Comparison of ENCODE assay signal across 10 cellular contexts in genomic region chr6:42046491-42047219, GRCh38. TPM values are rescaled to one million over a fixed set of nuclear protein-coding genes. Genes with fewer than 3 reads are reported as not detected.
DNase-seq lines count a peak whose midpoint lies in the region; ATAC-seq, FAIRE-seq and TF ChIP-seq lines count a peak whose summit lies in the region.
"Had no signal": no experiment of that assay in that cellular context is flagged by ENCODE, and none has a peak within 500 bp of the region (broad histone marks: within the 10 kb centered on the region; RNA-seq: fewer than 3 reads in every experiment).

No MANE protein-coding gene starts in this region.

- no peak for DNase-seq in activated CD4-positive, alpha-beta memory T cell treated with anti-CD3 and anti-CD28 coated beads, Interleukin-2, amount 10 ng/mL, durations not matched to agents 7 days and 5 days
- DNase-seq in foreskin fibroblast (peak; percentile 59 to 77), small intestine (no peak), NOMO-1 (lab: John Stamatoyannopoulos, UW; ENCODE audit: unreplicated experiment in 2 of 2) (no peak), head of caudate nucleus (no peak)
- DNase-seq: H9, NCI-H510A had no signal

- no peak for FAIRE-seq in small intestine (lab: Jason Lieb, UNC)
- FAIRE-seq: endometrium had no signal

- H3K4me3 ChIP-seq in HEK293 (ENCODE audit: low read depth, low read length): no peak overlapping the region
- H3K4me3 ChIP-seq in foreskin fibroblast (ENCODE audit: low read depth in 1 of 2, low read length in 2 of 2): no peak overlapping the region
- peak overlapping the region; percentile 42 to 78 for H3K4me3 ChIP-seq in small intestine (ENCODE audit: low read depth in 1 of 2, low read length in 2 of 2)

- no peaks in the 10 kb centered on the region for H3K9me3 ChIP-seq in HEK293 (ENCODE audit: control insufficient read depth, insufficient read depth, low read depth, low read length)
- no peaks in the 10 kb centered on the region for H3K9me3 ChIP-seq in small intestine (ENCODE audit: control insufficient read depth, low read depth)

- H3K27me3 Mint-ChIP-seq in activated CD4-positive, alpha-beta memory T cell treated with anti-CD3 and anti-CD28 coated beads, Interleukin-2, amount 10 ng/mL, durations not matched to agents 7 days and 5 days: no peaks in the 10 kb centered on the region

- H3K27ac ChIP-seq in HEK293 (ENCODE audit: extremely low read depth, low read depth, low read length): no peak overlapping the region; the same call in 1 of the 2 replicates
- peak overlapping the region; percentile 47 to 88 for H3K27ac ChIP-seq in small intestine (ENCODE audit: low read depth in 1 of 2, low read length in 1 of 2)

- intact Hi-C loops in head of caudate nucleus (cut with DNase I): no loop called here

- peaks cover 89% of the 10 kb centered on the region for H3K4me1 Mint-ChIP-seq in activated CD4-positive, alpha-beta memory T cell treated with anti-CD3 and anti-CD28 coated beads, Interleukin-2, amount 10 ng/mL, durations not matched to agents 7 days and 5 days

- peaks cover 21% of the 10 kb centered on the region for H3K4me1 ChIP-seq in HEK293 (ENCODE audit: control insufficient read depth, insufficient read depth, low read length)
- peaks cover 6 to 18% of the 10 kb centered on the region in 2 donors for H3K4me1 ChIP-seq in small intestine (ENCODE audit: control insufficient read depth in 2 of 2, insufficient read depth in 1 of 2, low read depth in 1 of 2, low read length in 1 of 2)

- TF ChIP-seq CTCF in HEK293 (tag by site-specific recombination; IDR thresholded peaks at IDR 0.05): no peak
- no peak for TF ChIP-seq CTCF in foreskin fibroblast (IDR thresholded peaks at IDR 0.05; ENCODE audit: low read depth, low read length)

- ATAC-seq in GM18519 (IDR thresholded peaks at IDR 0.05; ENCODE audit: low FRiP score, unreplicated experiment): no peak

- 55 to 71% (median 60%) methylated on average over 12 of the region's 12 CpGs for WGBS in small intestine, 3 donors

- H3K4me3 Mint-ChIP-seq in activated CD4-positive, alpha-beta memory T cell treated with anti-CD3 and anti-CD28 coated beads, Interleukin-2, amount 10 ng/mL, durations not matched to agents 7 days and 5 days: peak overlapping the region; percentile 82

- H3K36me3 Mint-ChIP-seq in activated CD4-positive, alpha-beta memory T cell treated with anti-CD3 and anti-CD28 coated beads, Interleukin-2, amount 10 ng/mL, durations not matched to agents 7 days and 5 days (ENCODE audit: low read depth): peaks cover 15% of the 10 kb centered on the region

- POLR2A ChIA-PET in HEK293 (lab: Yijun Ruan, JAX): interaction anchor here (0.8 to 4.2 kb wide), 4 partner anchors 19 to 261 kb away, joined by 3 to 27 read pairs (median 7); partner anchors contain the start of genes BYSL, MED20 and TOMM6
- POLR2A ChIA-PET in activated CD4-positive, alpha-beta memory T cell treated with anti-CD3 and anti-CD28 coated beads, Interleukin-2, amount 10 ng/mL, durations not matched to agents 7 days and 5 days (lab: Charles Lee): interaction anchor here (1.4 to 14.9 kb wide), 6 partner anchors 57 to 260 kb away, joined by 3 to 553 read pairs (median 39); partner anchors contain the start of genes BYSL, CCND3, MED20 and TOMM6

- CTCF ChIA-PET in HEK293 (lab: Yijun Ruan, JAX): interaction anchor here (0.5 to 10.0 kb wide), 15 partner anchors 16 to 678 kb away, joined by 3 to 192 read pairs (median 5); partner anchors contain the start of genes BYSL, CCND3, FRS3 and MED20
- CTCF ChIA-PET in activated CD4-positive, alpha-beta memory T cell treated with anti-CD3 and anti-CD28 coated beads, Interleukin-2, amount 10 ng/mL, durations not matched to agents 7 days and 5 days (lab: Charles Lee): interaction anchor here (0.8 to 15.9 kb wide), 12 partner anchors 53 to 444 kb away, joined by 3 to 383 read pairs (median 3); partner anchors contain the start of genes BYSL, CCND3, FRS3 and MED20

- no peaks in the 10 kb centered on the region for H3K9me3 Mint-ChIP-seq in activated CD4-positive, alpha-beta memory T cell treated with anti-CD3 and anti-CD28 coated beads, Interleukin-2, amount 10 ng/mL, durations not matched to agents 7 days and 5 days
- H3K9me3 Mint-ChIP-seq: H9 had no signal

- no peaks in the 10 kb centered on the region for H3K27me3 ChIP-seq in small intestine (ENCODE audit: control insufficient read depth in 2 of 2, insufficient read depth in 2 of 2, low read length in 2 of 2)

- peak overlapping the region; percentile 79 for H3K27ac Mint-ChIP-seq in activated CD4-positive, alpha-beta memory T cell treated with anti-CD3 and anti-CD28 coated beads, Interleukin-2, amount 10 ng/mL, durations not matched to agents 7 days and 5 days

- peaks cover under 1 to 3% of the 10 kb centered on the region in 2 experiments; a peak in 2 of 3 replicates for H3K36me3 ChIP-seq in HEK293 (ENCODE audit: control insufficient read depth in 2 of 2, insufficient read depth in 1 of 2, low read length in 2 of 2)
- H3K36me3 ChIP-seq in small intestine (ENCODE audit: control insufficient read depth in 2 of 2, insufficient read depth in 2 of 2, low read length in 2 of 2): no peaks in the 10 kb centered on the region

TF ChIP-seq in HEK293, 187 proteins besides CTCF, POLR2A, EP300 and RAD21 (continues in another document):
- no peak for TF ChIP-seq ZBTB11 (tag by site-specific recombination; conservative IDR thresholded peaks at IDR 0.05; ENCODE audit: low read depth)
- TF ChIP-seq, protein P1, sequence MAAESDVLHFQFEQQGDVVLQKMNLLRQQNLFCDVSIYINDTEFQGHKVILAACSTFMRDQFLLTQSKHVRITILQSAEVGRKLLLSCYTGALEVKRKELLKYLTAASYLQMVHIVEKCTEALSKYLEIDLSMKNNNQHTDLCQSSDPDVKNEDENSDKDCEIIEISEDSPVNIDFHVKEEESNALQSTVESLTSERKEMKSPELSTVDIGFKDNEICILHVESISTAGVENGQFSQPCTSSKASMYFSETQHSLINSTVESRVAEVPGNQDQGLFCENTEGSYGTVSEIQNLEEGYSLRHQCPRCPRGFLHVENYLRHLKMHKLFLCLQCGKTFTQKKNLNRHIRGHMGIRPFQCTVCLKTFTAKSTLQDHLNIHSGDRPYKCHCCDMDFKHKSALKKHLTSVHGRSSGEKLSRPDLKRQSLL (tag by site-specific recombination; IDR thresholded peaks at IDR 0.05): no peak
- no peak for TF ChIP-seq ZNF654 (tag by site-specific recombination; IDR thresholded peaks at IDR 0.05; ENCODE audit: low read depth)
- TF ChIP-seq, protein P2, sequence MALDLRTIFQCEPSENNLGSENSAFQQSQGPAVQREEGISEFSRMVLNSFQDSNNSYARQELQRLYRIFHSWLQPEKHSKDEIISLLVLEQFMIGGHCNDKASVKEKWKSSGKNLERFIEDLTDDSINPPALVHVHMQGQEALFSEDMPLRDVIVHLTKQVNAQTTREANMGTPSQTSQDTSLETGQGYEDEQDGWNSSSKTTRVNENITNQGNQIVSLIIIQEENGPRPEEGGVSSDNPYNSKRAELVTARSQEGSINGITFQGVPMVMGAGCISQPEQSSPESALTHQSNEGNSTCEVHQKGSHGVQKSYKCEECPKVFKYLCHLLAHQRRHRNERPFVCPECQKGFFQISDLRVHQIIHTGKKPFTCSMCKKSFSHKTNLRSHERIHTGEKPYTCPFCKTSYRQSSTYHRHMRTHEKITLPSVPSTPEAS (tag by site-specific recombination; IDR thresholded peaks at IDR 0.05): peak; percentile 62; the same call in 1 of the 2 replicates
- TF ChIP-seq ZNF239 (tag by site-specific recombination; IDR thresholded peaks at IDR 0.05): no peak
- TF ChIP-seq, protein P3, sequence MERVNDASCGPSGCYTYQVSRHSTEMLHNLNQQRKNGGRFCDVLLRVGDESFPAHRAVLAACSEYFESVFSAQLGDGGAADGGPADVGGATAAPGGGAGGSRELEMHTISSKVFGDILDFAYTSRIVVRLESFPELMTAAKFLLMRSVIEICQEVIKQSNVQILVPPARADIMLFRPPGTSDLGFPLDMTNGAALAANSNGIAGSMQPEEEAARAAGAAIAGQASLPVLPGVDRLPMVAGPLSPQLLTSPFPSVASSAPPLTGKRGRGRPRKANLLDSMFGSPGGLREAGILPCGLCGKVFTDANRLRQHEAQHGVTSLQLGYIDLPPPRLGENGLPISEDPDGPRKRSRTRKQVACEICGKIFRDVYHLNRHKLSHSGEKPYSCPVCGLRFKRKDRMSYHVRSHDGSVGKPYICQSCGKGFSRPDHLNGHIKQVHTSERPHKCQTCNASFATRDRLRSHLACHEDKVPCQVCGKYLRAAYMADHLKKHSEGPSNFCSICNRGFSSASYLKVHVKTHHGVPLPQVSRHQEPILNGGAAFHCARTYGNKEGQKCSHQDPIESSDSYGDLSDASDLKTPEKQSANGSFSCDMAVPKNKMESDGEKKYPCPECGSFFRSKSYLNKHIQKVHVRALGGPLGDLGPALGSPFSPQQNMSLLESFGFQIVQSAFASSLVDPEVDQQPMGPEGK (tag by site-specific recombination; IDR thresholded peaks at IDR 0.05): no peak
- no peak for TF ChIP-seq ZNF404 (tag by site-specific recombination; IDR thresholded peaks at IDR 0.05)
- peak; percentile 94 for TF ChIP-seq ZNF664 (tag by site-specific recombination; IDR thresholded peaks at IDR 0.05)
- no peak for TF ChIP-seq ZNF324 (tag by site-specific recombination; IDR thresholded peaks at IDR 0.05)

RNA-seq across cellular contexts. Expression of gene TAF8, which starts 3.7 kb away (rescaled TPM):
- 10 to 100 TPM; 48.0 to 55.1 TPM for total RNA-seq in activated CD4-positive, alpha-beta memory T cell treated with anti-CD3 and anti-CD28 coated beads, Interleukin-2, amount 10 ng/mL, durations not matched to agents 7 days and 5 days
- polyA plus RNA-seq in small intestine: 10 to 100 TPM in 1 of 3 donors, 1 to 10 TPM in 2; 6.7 to 14.4 (median 7.3) TPM

Comparison
In these comparisons a context has a peak if more than half of its experiments do, and no peak if none do; other contexts are left out.
1. H3K4me3 ChIP-seq: peak in small intestine (2 of 2); none in HEK293 (single experiment) and foreskin fibroblast (0 of 2).
2. DNase-seq: peak in foreskin fibroblast (2 of 2); none in activated CD4-positive, alpha-beta memory T cell treated with anti-CD3 and anti-CD28 coated beads, Interleukin-2, amount 10 ng/mL, durations not matched to agents 7 days and 5 days (single experiment), small intestine (single experiment), NOMO-1 (0 of 2) and head of caudate nucleus (0 of 42).